12 cellular contexts compared by ENCODE assay signal in the genomic region with DNA sequence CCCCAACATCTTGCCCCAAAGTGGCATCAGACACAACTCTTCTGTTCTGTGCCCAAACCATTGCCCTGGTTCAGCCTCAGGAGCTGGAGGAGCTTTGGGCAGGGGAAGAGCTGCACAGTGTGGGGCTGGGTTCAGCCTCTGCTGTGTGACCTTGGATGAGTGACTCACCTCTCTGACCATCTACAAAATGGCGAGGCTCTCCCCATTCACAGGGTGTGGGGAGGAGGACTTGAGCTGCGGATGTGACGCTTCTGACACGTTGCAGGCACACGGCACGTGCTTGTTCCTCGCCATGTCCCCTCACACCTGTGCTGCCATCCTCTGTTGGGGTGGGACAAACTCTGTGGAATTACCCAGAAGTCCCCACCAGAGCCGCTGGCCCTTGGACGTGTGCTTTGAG. TPM values are rescaled to one million over a fixed set of nuclear protein-coding genes. Genes with fewer than 3 reads are reported as not detected.
"Had no signal": no experiment of that assay in that cellular context is flagged by ENCODE, and none has a peak within 500 bp of the region (broad histone marks: within the 10 kb centered on the region; RNA-seq: fewer than 3 reads in every experiment).

No MANE protein-coding gene starts in this region.

RNA-seq across cellular contexts. Expression of gene CLCNKB, which starts 0.9 kb away (rescaled TPM):
- total RNA-seq: activated CD4-positive, alpha-beta T cell treated with anti-CD3 and anti-CD28 coated beads for 36 hours; activated CD4-positive, alpha-beta T cell treated with anti-CD3 and anti-CD28 coated beads, Interleukin-2, amount 10 ng/mL, durations not matched to agents 7 days and 5 days; activated CD8-positive, alpha-beta T cell treated with anti-CD3 and anti-CD28 coated beads, Interleukin-2, amount 10 ng/mL, durations not matched to agents 7 days and 5 days; activated naive CD8-positive, alpha-beta T cell treated with anti-CD3 and anti-CD28 coated beads, Interleukin-2, amount 10 ng/mL, durations not matched to agents 7 days and 5 days; activated T-helper 2 cell treated with anti-CD3 and anti-CD28 coated beads, Interferon-gamma antibody, Interleukin-2, Interleukin-4, amounts not matched to agents 10 μg/mL and 5 μg/mL and 100 μg/mL, durations not matched to agents 14 hours and 24 hours and 36 hours; T-cell; T-helper 17 cell had no signal

RNA-seq across cellular contexts. Expression of gene CLCNKA, which starts 20.8 kb away (rescaled TPM):
- total RNA-seq: activated CD4-positive, alpha-beta T cell treated with anti-CD3 and anti-CD28 coated beads for 36 hours; activated CD4-positive, alpha-beta T cell treated with anti-CD3 and anti-CD28 coated beads, Interleukin-2, amount 10 ng/mL, durations not matched to agents 7 days and 5 days; activated CD8-positive, alpha-beta T cell treated with anti-CD3 and anti-CD28 coated beads, Interleukin-2, amount 10 ng/mL, durations not matched to agents 7 days and 5 days; activated naive CD8-positive, alpha-beta T cell treated with anti-CD3 and anti-CD28 coated beads, Interleukin-2, amount 10 ng/mL, durations not matched to agents 7 days and 5 days; activated T-helper 2 cell treated with anti-CD3 and anti-CD28 coated beads, Interferon-gamma antibody, Interleukin-2, Interleukin-4, amounts not matched to agents 10 μg/mL and 5 μg/mL and 100 μg/mL, durations not matched to agents 14 hours and 24 hours and 36 hours; SK-MEL-5; T-cell; T-helper 17 cell had no signal

RNA-seq across cellular contexts. Expression of gene HSPB7, which starts 24.8 kb away (rescaled TPM):
- total RNA-seq: activated CD4-positive, alpha-beta T cell treated with anti-CD3 and anti-CD28 coated beads for 36 hours; activated CD4-positive, alpha-beta T cell treated with anti-CD3 and anti-CD28 coated beads, Interleukin-2, amount 10 ng/mL, durations not matched to agents 7 days and 5 days; activated CD8-positive, alpha-beta T cell treated with anti-CD3 and anti-CD28 coated beads, Interleukin-2, amount 10 ng/mL, durations not matched to agents 7 days and 5 days; activated naive CD8-positive, alpha-beta T cell treated with anti-CD3 and anti-CD28 coated beads, Interleukin-2, amount 10 ng/mL, durations not matched to agents 7 days and 5 days; activated T-helper 2 cell treated with anti-CD3 and anti-CD28 coated beads, Interferon-gamma antibody, Interleukin-2, Interleukin-4, amounts not matched to agents 10 μg/mL and 5 μg/mL and 100 μg/mL, durations not matched to agents 14 hours and 24 hours and 36 hours; T-helper 17 cell had no signal

RNA-seq across cellular contexts. Expression of gene FAM131C, which starts 30.8 kb away (rescaled TPM):
- total RNA-seq: T-helper 17 cell had no signal

RNA-seq across cellular contexts. Expression of gene SRARP, which starts 38.6 kb away (rescaled TPM):
- total RNA-seq: activated CD4-positive, alpha-beta T cell treated with anti-CD3 and anti-CD28 coated beads for 36 hours; activated CD4-positive, alpha-beta T cell treated with anti-CD3 and anti-CD28 coated beads, Interleukin-2, amount 10 ng/mL, durations not matched to agents 7 days and 5 days; activated CD8-positive, alpha-beta T cell treated with anti-CD3 and anti-CD28 coated beads, Interleukin-2, amount 10 ng/mL, durations not matched to agents 7 days and 5 days; activated naive CD8-positive, alpha-beta T cell treated with anti-CD3 and anti-CD28 coated beads, Interleukin-2, amount 10 ng/mL, durations not matched to agents 7 days and 5 days; activated T-helper 2 cell treated with anti-CD3 and anti-CD28 coated beads, Interferon-gamma antibody, Interleukin-2, Interleukin-4, amounts not matched to agents 10 μg/mL and 5 μg/mL and 100 μg/mL, durations not matched to agents 14 hours and 24 hours and 36 hours; chondrocyte; SK-MEL-5; T-cell; T-helper 17 cell; WTC11 had no signal
- polyA plus RNA-seq: adipose tissue, cardiac muscle cell had no signal
